In genomic region chr4:168480991-168481588, GRCh38 we compare ENCODE assay signal across 8 cellular contexts. TPM values are rescaled to one million over a fixed set of nuclear protein-coding genes. Genes with fewer than 3 reads are reported as not detected.
DNase-seq lines count a peak whose midpoint lies in the region; ATAC-seq lines count a peak whose summit lies in the region.

No MANE protein-coding gene starts in this region.

- H3K9me3 Mint-ChIP-seq in T-helper 2 cell treated with Interferon-gamma antibody and Interleukin-4, amounts not matched to agents 5 μg/mL and 100 μg/mL, for 36 hours = peaks cover 6% of the 10 kb centered on the region

- H3K27ac Mint-ChIP-seq in T-helper 2 cell treated with Interferon-gamma antibody and Interleukin-4, amounts not matched to agents 5 μg/mL and 100 μg/mL, for 36 hours = peak overlapping the region; percentile 97

- intact Hi-C loops in left colon (cut with DNase I, micrococcal nuclease) = loop anchor here in 1 of 2 donors (5.0 kb wide), 1 partner anchor 164 kb away; the partner anchor contains the start of gene DDX60

- ATAC-seq in GM21515 (IDR thresholded peaks at IDR 0.05; ENCODE audit: unreplicated experiment) = peak; percentile 24
- peak; percentile 67 for ATAC-seq in left colon

- peaks cover 30% of the 10 kb centered on the region for H3K27me3 Mint-ChIP-seq in T-helper 2 cell treated with Interferon-gamma antibody and Interleukin-4, amounts not matched to agents 5 μg/mL and 100 μg/mL, for 36 hours (ENCODE audit: low read depth)

- peak overlapping the region; percentile 96 for H3K4me3 Mint-ChIP-seq in T-helper 2 cell treated with Interferon-gamma antibody and Interleukin-4, amounts not matched to agents 5 μg/mL and 100 μg/mL, for 36 hours

- H3K27ac ChIP-seq in caudate nucleus (ENCODE audit: low read depth, low read length) = peak overlapping the region; percentile 79

- peaks cover 25% of the 10 kb centered on the region for H3K36me3 Mint-ChIP-seq in T-helper 2 cell treated with Interferon-gamma antibody and Interleukin-4, amounts not matched to agents 5 μg/mL and 100 μg/mL, for 36 hours (ENCODE audit: low read depth)

- peaks cover 45% of the 10 kb centered on the region for H3K4me1 Mint-ChIP-seq in T-helper 2 cell treated with Interferon-gamma antibody and Interleukin-4, amounts not matched to agents 5 μg/mL and 100 μg/mL, for 36 hours (ENCODE audit: low read depth)

- DNase-seq in DMS 273 treated with DMSO at 0.1 percent for 48 hours (lab: John Stamatoyannopoulos, UW) (peak; percentile 61), KG1 (lab: John Stamatoyannopoulos, UW) (peak; percentile 24), caudate nucleus (lab: John Stamatoyannopoulos, UW) (peak in 1 of 61 donors; percentile 12), left colon (peak in 1 of 2 donors; percentile 12), T1000 (lab: John Stamatoyannopoulos, UW) (no peak)
- no peak for DNase-seq in T-helper 2 cell treated with Interferon-gamma antibody and Interleukin-4, amounts not matched to agents 5 μg/mL and 100 μg/mL, for 36 hours (ENCODE audit: low spot score)
- DNase-seq in stimulated activated CD8-positive, alpha-beta memory T cell treated with anti-CD3 and anti-CD28 coated beads, Interleukin-4, amount 100 ng/mL, for 48 hours = peak; percentile 35

RNA-seq across cellular contexts. Expression of gene DDX60L, which starts 0.8 kb away (rescaled TPM):
- total RNA-seq in left colon = 10 to 100 TPM; 36.4 to 41.5 TPM

RNA-seq across cellular contexts. Expression of gene PALLD, which starts 15.8 kb away (rescaled TPM):
- 100 to 1,000 TPM in 1 of 2 donors, 10 to 100 TPM in 1; 92.7 to 138 TPM for total RNA-seq in left colon

Comparison
In these comparisons a context has a peak if more than half of its experiments do, and no peak if none do; other contexts are left out.
1. DNase-seq: peak in DMS 273 treated with DMSO at 0.1 percent for 48 hours (single experiment), KG1 (single experiment) and stimulated activated CD8-positive, alpha-beta memory T cell treated with anti-CD3 and anti-CD28 coated beads, Interleukin-4, amount 100 ng/mL, for 48 hours (single experiment); none in T-helper 2 cell treated with Interferon-gamma antibody and Interleukin-4, amounts not matched to agents 5 μg/mL and 100 μg/mL, for 36 hours (single experiment) and T1000 (single experiment).